1 cellular context compared by ENCODE assay signal in the genomic region with DNA sequence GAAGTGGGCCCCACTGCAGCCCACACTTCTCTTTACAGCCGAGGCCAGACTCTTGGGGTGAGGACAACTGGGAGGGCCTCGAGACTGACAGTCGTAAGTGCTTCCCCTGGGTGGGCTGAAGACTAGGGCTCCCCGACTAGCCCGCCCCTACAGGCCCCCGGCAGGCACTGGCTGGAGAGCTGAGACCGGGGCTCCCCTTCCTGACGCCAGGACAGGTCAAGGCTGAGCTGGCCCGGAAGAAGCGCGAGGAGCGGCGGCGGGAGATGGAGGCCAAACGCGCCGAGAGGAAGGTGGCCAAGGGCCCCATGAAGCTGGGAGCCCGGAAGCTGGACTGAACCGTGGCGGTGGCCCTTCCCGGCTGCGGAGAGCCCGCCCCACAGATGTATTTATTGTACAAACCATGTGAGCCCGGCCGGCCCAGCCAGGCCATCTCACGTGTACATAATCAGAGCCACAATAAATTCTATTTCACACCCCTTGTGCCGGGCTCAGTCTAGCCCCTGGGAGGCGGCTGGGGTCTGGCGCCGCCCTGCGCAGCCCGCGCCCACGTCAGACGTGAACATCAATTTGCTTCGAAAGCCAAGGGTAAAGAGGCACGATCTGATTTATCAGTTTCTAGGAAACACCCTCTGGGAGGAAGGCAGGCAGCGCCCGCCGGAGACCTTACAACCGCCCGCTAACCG.
TF ChIP-seq lines count a peak whose summit lies in the region.

No MANE protein-coding gene starts in this region.

TF ChIP-seq in endothelial cell of umbilical vein, 7 proteins besides CTCF, POLR2A, EP300 and RAD21:
- TF ChIP-seq POLR2AphosphoS5 (IDR thresholded peaks at IDR 0.05; ENCODE audit: insufficient read depth, low read depth, low read length) (no peak), MYC (IDR thresholded peaks at IDR 0.05; ENCODE audit: low read depth, low read length) (no peak), JUN (IDR thresholded peaks at IDR 0.05; ENCODE audit: borderline replicate concordance, insufficient read depth, insufficient read length, low read depth) (no peak), GATA2 (IDR thresholded peaks at IDR 0.05; ENCODE audit: insufficient read depth, insufficient read length, low read depth, low read length) (no peak), FOS (IDR thresholded peaks at IDR 0.05; ENCODE audit: borderline replicate concordance, insufficient read depth, low read length) (no peak), EZH2 (IDR thresholded peaks at IDR 0.05; ENCODE audit: borderline replicate concordance, low read depth, low read length, severe bottlenecking) (no peak)
- TF ChIP-seq, protein P1, sequence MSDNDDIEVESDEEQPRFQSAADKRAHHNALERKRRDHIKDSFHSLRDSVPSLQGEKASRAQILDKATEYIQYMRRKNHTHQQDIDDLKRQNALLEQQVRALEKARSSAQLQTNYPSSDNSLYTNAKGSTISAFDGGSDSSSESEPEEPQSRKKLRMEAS (IDR thresholded peaks at IDR 0.05; ENCODE audit: insufficient read depth, insufficient read length) = no peak
